ENCODE assay signal across 33 cellular contexts in the genomic region with DNA sequence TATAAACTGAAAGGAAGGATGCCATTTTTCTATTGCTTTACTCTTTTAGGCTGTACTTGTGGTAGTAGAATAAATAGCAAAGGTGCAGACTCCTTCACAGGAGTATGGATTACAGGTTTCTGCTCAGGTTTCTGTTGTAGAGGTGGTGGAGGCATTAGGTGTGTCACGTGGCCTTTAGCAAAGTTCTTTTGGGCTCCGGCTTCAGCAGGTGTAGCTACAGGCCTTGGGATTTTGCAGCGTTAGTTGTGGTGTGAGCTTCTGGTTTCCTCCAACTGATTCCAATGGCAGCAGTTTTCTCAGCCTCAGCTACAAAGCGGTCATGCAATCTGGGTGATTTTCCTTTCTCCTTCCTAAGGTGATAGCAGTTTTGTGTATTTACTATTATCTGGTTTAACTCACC.
"Had no signal": no experiment of that assay in that cellular context is flagged by ENCODE, and none has a peak within 500 bp of the region (broad histone marks: within the 10 kb centered on the region; RNA-seq: fewer than 3 reads in every experiment).

No MANE protein-coding gene starts in this region.

- ATAC-seq: activated CD4-positive, alpha-beta T cell treated with anti-CD3 and anti-CD28 coated beads for 36 hours; activated CD4-positive, CD25-positive, alpha-beta regulatory T cell treated with anti-CD3 and anti-CD28 coated beads, Interleukin-2, amount 50 U/mL, for 24 hours; activated CD8-positive, alpha-beta T cell treated with anti-CD3 and anti-CD28 coated beads, Interleukin-2, amount 10 ng/mL, durations not matched to agents 7 days and 5 days; body of pancreas; Panc1 had no signal

- H3K27me3 ChIP-seq: body of pancreas, SJCRH30 had no signal

- H3K4me3 Mint-ChIP-seq: activated CD4-positive, alpha-beta T cell treated with anti-CD3 and anti-CD28 coated beads for 36 hours; activated CD4-positive, alpha-beta T cell treated with anti-CD3 and anti-CD28 coated beads, Interleukin-2, amount 10 ng/mL, durations not matched to agents 7 days and 5 days; activated CD8-positive, alpha-beta T cell treated with anti-CD3 and anti-CD28 coated beads, Interleukin-2, amount 10 ng/mL, durations not matched to agents 7 days and 5 days; activated naive CD4-positive, alpha-beta T cell treated with anti-CD3 and anti-CD28 coated beads, Interleukin-2, amount 50 U/mL, for 24 hours; activated naive CD8-positive, alpha-beta T cell treated with anti-CD3 and anti-CD28 coated beads, Interleukin-2, amount 10 ng/mL, durations not matched to agents 7 days and 5 days; activated T-cell treated with anti-CD3 and anti-CD28 coated beads, Interleukin-2, amount 50 U/mL, for 24 hours had no signal

- DNase-seq: activated CD4-positive, alpha-beta T cell treated with anti-CD3 and anti-CD28 coated beads for 36 hours; activated CD4-positive, alpha-beta T cell treated with anti-CD3 and anti-CD28 coated beads, Interleukin-2, amount 10 ng/mL, durations not matched to agents 7 days and 5 days; activated CD4-positive, alpha-beta T cell treated with anti-CD3 and anti-CD28 coated beads, Interleukin-2, amount 50 U/mL, for 48 hours; activated CD8-positive, alpha-beta T cell treated with anti-CD3 and anti-CD28 coated beads, Interleukin-2, amount 10 ng/mL, durations not matched to agents 7 days and 5 days; activated gamma-delta T cell; activated naive CD4-positive, alpha-beta T cell treated with Interleukin-2 at 50 U/mL for 16 hours; activated naive CD8-positive, alpha-beta T cell treated with anti-CD3 and anti-CD28 coated beads, Interleukin-2, amount 10 ng/mL, durations not matched to agents 7 days and 5 days; activated T-cell treated with anti-CD3 and anti-CD28 coated beads, Interleukin-2, amount 50 U/mL, for 24 hours; amygdala; body of pancreas; caudate nucleus; cerebellar nuclear complex; NCI-H1105; NCI-H1436; NCI-H1694; NCI-H1930; NCI-H2081 treated with DMSO at 0.1 percent for 48 hours; NCI-H2171; NCI-H2227 treated with DMSO at 0.1 percent for 48 hours; NCI-H446 treated with DMSO at 0.1 percent for 48 hours; NCI-H524; NCI-H69; SHP77; SJCRH30; T1000 had no signal

- H3K36me3 ChIP-seq: SJCRH30 had no signal

- H3K36me3 Mint-ChIP-seq: activated naive CD4-positive, alpha-beta T cell treated with anti-CD3 and anti-CD28 coated beads, Interleukin-2, amount 50 U/mL, for 24 hours; activated naive CD8-positive, alpha-beta T cell treated with anti-CD3 and anti-CD28 coated beads, Interleukin-2, amount 10 ng/mL, durations not matched to agents 7 days and 5 days had no signal

- H3K4me1 ChIP-seq: body of pancreas, SJCRH30 had no signal

- FAIRE-seq: astrocyte, bronchial epithelial cell had no signal

- H3K27ac Mint-ChIP-seq: activated CD4-positive, alpha-beta T cell treated with anti-CD3 and anti-CD28 coated beads for 36 hours; activated CD4-positive, alpha-beta T cell treated with anti-CD3 and anti-CD28 coated beads, Interleukin-2, amount 10 ng/mL, durations not matched to agents 7 days and 5 days; activated CD8-positive, alpha-beta T cell treated with anti-CD3 and anti-CD28 coated beads, Interleukin-2, amount 10 ng/mL, durations not matched to agents 7 days and 5 days; activated naive CD4-positive, alpha-beta T cell treated with anti-CD3 and anti-CD28 coated beads, Interleukin-2, amount 50 U/mL, for 24 hours; activated naive CD8-positive, alpha-beta T cell treated with anti-CD3 and anti-CD28 coated beads, Interleukin-2, amount 10 ng/mL, durations not matched to agents 7 days and 5 days; activated T-cell treated with anti-CD3 and anti-CD28 coated beads, Interleukin-2, amount 50 U/mL, for 24 hours; activated T-helper 2 cell treated with anti-CD3 and anti-CD28 coated beads, Interferon-gamma antibody, Interleukin-2, Interleukin-4, amounts not matched to agents 10 μg/mL and 5 μg/mL and 100 μg/mL, durations not matched to agents 14 hours and 24 hours and 36 hours; IgD-negative memory B cell had no signal

- H3K27ac ChIP-seq: body of pancreas, SJCRH30, SK-N-MC had no signal

- H3K4me1 Mint-ChIP-seq: activated CD4-positive, alpha-beta T cell treated with anti-CD3 and anti-CD28 coated beads, Interleukin-2, amount 10 ng/mL, durations not matched to agents 7 days and 5 days; activated naive CD4-positive, alpha-beta T cell treated with anti-CD3 and anti-CD28 coated beads, Interleukin-2, amount 50 U/mL, for 24 hours; activated naive CD8-positive, alpha-beta T cell treated with anti-CD3 and anti-CD28 coated beads, Interleukin-2, amount 10 ng/mL, durations not matched to agents 7 days and 5 days had no signal

- H3K9me3 ChIP-seq: body of pancreas, SJCRH30 had no signal

- H3K4me3 ChIP-seq: body of pancreas, SJCRH30, SK-N-MC had no signal

- H3K27me3 Mint-ChIP-seq: activated CD4-positive, alpha-beta T cell treated with anti-CD3 and anti-CD28 coated beads for 36 hours; activated CD4-positive, alpha-beta T cell treated with anti-CD3 and anti-CD28 coated beads, Interleukin-2, amount 10 ng/mL, durations not matched to agents 7 days and 5 days; activated naive CD8-positive, alpha-beta T cell treated with anti-CD3 and anti-CD28 coated beads, Interleukin-2, amount 10 ng/mL, durations not matched to agents 7 days and 5 days; activated T-cell treated with anti-CD3 and anti-CD28 coated beads, Interleukin-2, amount 50 U/mL, for 24 hours had no signal
